Comparison of ENCODE assay signal across 15 cellular contexts in the genomic region with DNA sequence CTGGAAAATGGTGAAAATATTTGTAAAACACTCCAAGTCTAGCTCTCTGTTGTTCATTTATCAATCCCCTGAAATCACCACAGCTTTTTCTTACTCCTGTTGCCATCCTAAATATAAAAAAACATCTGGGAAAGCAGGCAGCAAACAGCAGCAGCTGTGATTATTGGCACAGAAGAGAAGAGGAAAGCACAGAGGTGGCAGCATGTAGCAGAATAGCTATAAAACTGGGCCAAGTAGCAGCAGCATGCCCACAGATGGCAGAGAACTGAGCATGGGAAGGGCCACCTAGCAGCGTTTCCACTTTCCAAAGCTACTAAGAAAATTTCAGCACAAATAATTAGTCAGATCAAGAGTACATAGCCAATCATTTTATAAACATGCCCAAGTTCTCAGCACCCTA.
"Had no signal": no experiment of that assay in that cellular context is flagged by ENCODE, and none has a peak within 500 bp of the region (broad histone marks: within the 10 kb centered on the region; RNA-seq: fewer than 3 reads in every experiment).

No MANE protein-coding gene starts in this region.

- FAIRE-seq: astrocyte had no signal

- H3K27ac Mint-ChIP-seq: activated naive CD4-positive, alpha-beta T cell treated with anti-CD3 and anti-CD28 coated beads for 36 hours; activated T-helper 2 cell treated with anti-CD3 and anti-CD28 coated beads, Interferon-gamma antibody, Interleukin-2, Interleukin-4, amounts not matched to agents 10 μg/mL and 5 μg/mL and 100 μg/mL, durations not matched to agents 14 hours and 24 hours and 36 hours; endodermal cell; natural killer cell; stimulated activated naive B cell treated with anti-CD40 and anti-IgM and Interleukin-4, amounts not matched to agents 10 μg/mL and 1 μg/mL and 100 μg/mL, for 72 hours had no signal

- H3K27ac ChIP-seq: tibial nerve, vagina, VCaP had no signal

- H3K27me3 ChIP-seq: tibial nerve, vagina had no signal

- H3K9me3 ChIP-seq: vagina had no signal

- ATAC-seq: left lobe of liver; natural killer cell; stimulated activated naive B cell treated with anti-CD40 and anti-IgM and Interleukin-4, amounts not matched to agents 10 μg/mL and 1 μg/mL and 100 μg/mL, for 72 hours had no signal

- H3K4me3 ChIP-seq: skin epidermis, tibial nerve, vagina had no signal

- H3K36me3 ChIP-seq: tibial nerve, vagina had no signal

- DNase-seq: activated CD4-positive, alpha-beta T cell treated with anti-CD3 and anti-CD28 coated beads, Interleukin-2, amount 50 U/mL, for 48 hours; activated naive CD4-positive, alpha-beta T cell treated with anti-CD3 and anti-CD28 coated beads for 36 hours; endodermal cell; islet precursor cell; natural killer cell; stimulated activated CD4-positive, alpha-beta T cell treated with anti-CD3 and anti-CD28 coated beads, Interleukin-15, amount 100 ng/mL, for 24 hours; stimulated activated CD4-positive, alpha-beta T cell treated with anti-CD3 and anti-CD28 coated beads, Interleukin-4, amount 100 ng/mL, for 1 hour; stimulated activated naive B cell treated with anti-CD40 and anti-IgM and Interleukin-4, amounts not matched to agents 10 μg/mL and 1 μg/mL and 100 μg/mL, for 72 hours had no signal

- H3K4me3 Mint-ChIP-seq: activated naive CD4-positive, alpha-beta T cell treated with anti-CD3 and anti-CD28 coated beads for 36 hours; endodermal cell; natural killer cell; stimulated activated naive B cell treated with anti-CD40 and anti-IgM and Interleukin-4, amounts not matched to agents 10 μg/mL and 1 μg/mL and 100 μg/mL, for 72 hours had no signal

- H3K4me1 Mint-ChIP-seq: endodermal cell; natural killer cell; stimulated activated naive B cell treated with anti-CD40 and anti-IgM and Interleukin-4, amounts not matched to agents 10 μg/mL and 1 μg/mL and 100 μg/mL, for 72 hours had no signal

- H3K4me1 ChIP-seq: tibial nerve, vagina had no signal

- H3K27me3 Mint-ChIP-seq: stimulated activated naive B cell treated with anti-CD40 and anti-IgM and Interleukin-4, amounts not matched to agents 10 μg/mL and 1 μg/mL and 100 μg/mL, for 72 hours had no signal

- H3K36me3 Mint-ChIP-seq: natural killer cell; stimulated activated naive B cell treated with anti-CD40 and anti-IgM and Interleukin-4, amounts not matched to agents 10 μg/mL and 1 μg/mL and 100 μg/mL, for 72 hours had no signal
